In the genomic region with DNA sequence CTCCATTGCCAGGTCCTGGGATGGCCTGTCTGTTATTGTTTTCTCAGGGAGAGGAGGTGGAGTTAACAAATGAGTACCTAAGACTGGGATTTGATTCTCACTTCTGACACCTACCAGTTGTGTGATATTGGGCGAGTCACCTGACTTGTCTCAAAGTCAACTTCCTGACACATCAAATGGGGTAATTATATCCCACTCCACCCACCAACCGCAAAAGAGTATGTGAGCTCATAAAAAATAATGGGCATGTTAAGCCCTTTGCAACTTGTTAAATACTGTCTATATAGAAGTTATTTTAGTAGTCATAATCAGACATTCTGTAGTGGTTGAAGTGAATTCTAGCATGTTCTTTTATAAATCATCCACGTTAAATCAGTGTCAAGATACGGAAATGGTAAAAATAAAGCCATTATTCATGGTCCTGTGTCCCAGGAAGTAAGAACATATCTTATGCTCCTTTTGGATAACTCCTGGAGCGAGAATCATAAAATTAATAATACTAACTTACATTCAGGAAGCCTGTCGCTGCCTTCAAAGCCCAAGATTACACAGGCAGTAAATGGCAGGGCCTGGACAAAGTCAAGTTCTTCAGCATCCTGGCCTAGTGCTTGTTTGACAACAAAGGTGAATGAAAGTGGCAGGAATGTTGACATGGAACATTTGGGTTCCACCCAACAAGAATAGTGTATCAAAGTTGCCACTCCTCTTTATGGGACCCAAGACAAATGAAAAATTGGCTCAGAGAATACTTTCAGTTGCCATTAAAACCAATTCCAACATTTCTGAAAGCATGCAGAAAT, we compare ENCODE assay signal across 9 cellular contexts. TPM values are rescaled to one million over a fixed set of nuclear protein-coding genes. Genes with fewer than 3 reads are reported as not detected.
DNase-seq lines count a peak whose midpoint lies in the region; ATAC-seq and TF ChIP-seq lines count a peak whose summit lies in the region.
"Had no signal": no experiment of that assay in that cellular context is flagged by ENCODE, and none has a peak within 500 bp of the region (broad histone marks: within the 10 kb centered on the region; RNA-seq: fewer than 3 reads in every experiment).

No MANE protein-coding gene starts in this region.

- H3K27me3 Mint-ChIP-seq in T-helper 17 cell, result no peaks in the 10 kb centered on the region

- intact Hi-C loops in ascending aorta (cut with DNase I) (no loop called here), prostate gland (cut with DNase I) (no loop called here), vagina (cut with DNase I) (no loop called here), left ventricle myocardium superior (cut with micrococcal nuclease) (no loop called here)

- no peak for TF ChIP-seq CTCF in ascending aorta (IDR thresholded peaks at IDR 0.05)
- TF ChIP-seq CTCF in prostate gland (IDR thresholded peaks at IDR 0.05), result no peak
- TF ChIP-seq CTCF in vagina (IDR thresholded peaks at IDR 0.05), result no peak

- H3K4me1 Mint-ChIP-seq in T-helper 17 cell, result peaks cover 56% of the 10 kb centered on the region

- H3K27me3 ChIP-seq in ascending aorta (no peaks in the 10 kb centered on the region), prostate gland (replicated peaks; ENCODE audit: insufficient read depth) (no peaks in the 10 kb centered on the region), vagina (no peaks in the 10 kb centered on the region)

- DNase-seq in KBM-7 (peak; percentile 23), T-helper 17 cell (no peak), ascending aorta (ENCODE audit: low spot score in 2 of 2) (no peak), prostate gland (ENCODE audit: low spot score) (peak; percentile 72), vagina (ENCODE audit: extremely low spot score in 2 of 2) (no peak), left ventricle myocardium superior (no peak), hypothalamus (lab: John Stamatoyannopoulos, UW) (no peak)
- DNase-seq: midbrain, PC-9 had no signal

- no peak overlapping the region for H3K4me3 ChIP-seq in ascending aorta
- H3K4me3 ChIP-seq in prostate gland, result no peak overlapping the region
- H3K4me3 ChIP-seq in vagina, result no peak overlapping the region
- H3K4me3 ChIP-seq: PC-9 had no signal

- H3K9me3 ChIP-seq in T-helper 17 cell (ENCODE audit: control insufficient read depth, low read length, poor library complexity, severe bottlenecking) (no peaks in the 10 kb centered on the region), ascending aorta (no peaks in the 10 kb centered on the region), prostate gland (no peaks in the 10 kb centered on the region), vagina (no peaks in the 10 kb centered on the region)

- TF ChIP-seq POLR2A in prostate gland (IDR thresholded peaks at IDR 0.05) (no peak), vagina (IDR thresholded peaks at IDR 0.05) (no peak)

- H3K27ac ChIP-seq in ascending aorta, result peak overlapping the region; percentile 52 to 69
- H3K27ac ChIP-seq in prostate gland, result peak overlapping the region in 1 of 2 donors; percentile 20
- no peak overlapping the region for H3K27ac ChIP-seq in vagina
- H3K27ac ChIP-seq: PC-9 had no signal

- in situ Hi-C loops in KBM-7 (cut with MboI; ENCODE audit: low pct_unique_long_range_greater_than_20kb, low sequenced_read_pairs), result no loop called here

- no peaks in the 10 kb centered on the region for H3K36me3 ChIP-seq in ascending aorta
- H3K36me3 ChIP-seq in prostate gland, result no peaks in the 10 kb centered on the region
- H3K36me3 ChIP-seq in vagina, result no peaks in the 10 kb centered on the region

- ATAC-seq in T-helper 17 cell (no peak), left ventricle myocardium superior (no peak)

- H3K36me3 Mint-ChIP-seq in T-helper 17 cell (ENCODE audit: low read depth), result peaks cover 4% of the 10 kb centered on the region

- H3K4me1 ChIP-seq in ascending aorta (peaks cover 0 to 3% of the 10 kb centered on the region in 2 donors), prostate gland (replicated peaks) (no peaks in the 10 kb centered on the region), vagina (no peaks in the 10 kb centered on the region)

- 48% methylated on average over 6 of the region's 6 CpGs for WGBS in prostate gland

- no peak overlapping the region for H3K4me3 Mint-ChIP-seq in T-helper 17 cell

- peak overlapping the region; percentile 93 for H3K27ac Mint-ChIP-seq in T-helper 17 cell

RNA-seq across cellular contexts. Expression of a gene that starts 54.3 kb away (rescaled TPM):
- 10 to 100 TPM; 50.0 to 58.8 TPM for total RNA-seq in T-helper 17 cell
- total RNA-seq in ascending aorta, result 151 TPM
- 100 to 1,000 TPM in 1 of 2 donors, 10 to 100 TPM in 1; 52.2 to 105 TPM for total RNA-seq in prostate gland
- total RNA-seq in vagina, result 17.4 TPM
- 2.8 TPM for total RNA-seq in left ventricle myocardium superior

Comparison
In these comparisons a context has a peak if more than half of its experiments do, and no peak if none do; other contexts are left out.
1. DNase-seq: peak in KBM-7 (single experiment) and prostate gland (single experiment); none in T-helper 17 cell (0 of 3), ascending aorta (0 of 2), vagina (0 of 2), left ventricle myocardium superior (single experiment) and hypothalamus (0 of 51).